In the genomic region with DNA sequence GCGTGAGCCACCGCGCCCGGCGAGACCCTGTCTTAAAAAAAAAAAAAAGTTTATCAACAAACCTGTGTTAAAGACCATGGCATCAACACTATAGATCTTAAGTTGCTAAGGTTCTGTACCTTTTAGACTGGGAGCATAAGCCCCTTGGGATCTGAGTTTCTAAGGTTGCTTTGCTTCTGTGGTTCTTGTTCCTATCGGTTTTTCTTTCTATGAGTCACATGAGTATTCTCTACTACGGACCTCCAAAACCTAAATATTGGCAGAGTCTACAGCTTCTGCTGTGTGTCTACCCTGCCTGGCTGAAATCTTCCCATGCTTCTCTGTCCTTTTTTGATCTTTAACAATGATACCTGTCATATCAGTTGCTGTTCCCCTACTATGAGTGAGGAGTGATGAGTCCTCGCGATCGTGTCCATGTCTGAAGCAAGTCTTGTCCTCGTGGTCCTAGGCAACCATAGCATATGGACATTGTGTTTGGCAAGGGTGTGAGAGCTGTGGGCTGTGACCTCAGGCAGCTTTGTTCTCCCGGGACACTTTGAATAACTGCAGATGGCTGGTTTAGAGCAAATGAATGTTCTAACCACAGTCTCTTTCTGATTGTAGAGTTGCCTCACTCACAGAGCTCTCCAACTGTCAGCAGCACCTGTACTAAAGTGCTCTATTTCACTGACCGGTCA, we compare ENCODE assay signal across 9 cellular contexts. TPM values are rescaled to one million over a fixed set of nuclear protein-coding genes. Genes with fewer than 3 reads are reported as not detected.
DNase-seq lines count a peak whose midpoint lies in the region; ATAC-seq and TF ChIP-seq lines count a peak whose summit lies in the region.
"Had no signal": no experiment of that assay in that cellular context is flagged by ENCODE, and none has a peak within 500 bp of the region (broad histone marks: within the 10 kb centered on the region; RNA-seq: fewer than 3 reads in every experiment).

No MANE protein-coding gene starts in this region.

- CTCF ChIA-PET in GM10248 (lab: Yijun Ruan, JAX) = interaction anchor here (1.0 to 3.2 kb wide), 6 partner anchors 10 to 96 kb away, joined by 3 to 16 read pairs (median 6); no protein-coding TSS in a partner anchor

- H3K27me3 ChIP-seq in cardiac muscle cell (no peaks in the 10 kb centered on the region), sigmoid colon (no peaks in the 10 kb centered on the region)
- H3K27me3 ChIP-seq: upper lobe of left lung had no signal

- 84 to 91% methylated on average over 13 of the region's 13 CpGs for WGBS in sigmoid colon, 2 donors

- H3K27ac ChIP-seq in cardiac muscle cell (peak overlapping the region; percentile 95), sigmoid colon (peak overlapping the region in 2 of 4 donors; percentile 26 to 60)

- H3K9me3 ChIP-seq in cardiac muscle cell (ENCODE audit: low read depth) = no peaks in the 10 kb centered on the region
- no peaks in the 10 kb centered on the region for H3K9me3 ChIP-seq in sigmoid colon
- H3K9me3 ChIP-seq: upper lobe of left lung had no signal

- TF ChIP-seq EP300 in sigmoid colon (IDR thresholded peaks at IDR 0.05) = no peak

- no peak for TF ChIP-seq POLR2A in sigmoid colon (IDR thresholded peaks at IDR 0.05)

- POLR2A ChIA-PET in GM10248 (lab: Yijun Ruan, JAX) = interaction anchor here (0.7 to 0.8 kb wide), 2 partner anchors 15 to 1799 kb away, joined by 5 to 7 read pairs; no protein-coding TSS in a partner anchor

- ATAC-seq in GM21526 (IDR thresholded peaks at IDR 0.05; ENCODE audit: low FRiP score, unreplicated experiment) (peak; percentile 79), HG03575 (IDR thresholded peaks at IDR 0.05; ENCODE audit: extremely low read depth, insufficient number of reproducible peaks, low FRiP score, unreplicated experiment) (peak; percentile 80)

- peak; percentile 52 for DNase-seq in GM10248 (ENCODE audit: extremely low spot score)
- DNase-seq in cardiac muscle cell (ENCODE audit: low read depth in 1 of 2, low spot score in 1 of 2) = peak; percentile 69
- DNase-seq in epidermal melanocyte (ENCODE audit: insufficient read length, low spot score) = no peak
- DNase-seq in sigmoid colon = no peak
- DNase-seq in activated CD4-positive, alpha-beta T cell treated with anti-CD3 and anti-CD28 coated beads for 1 hour = no peak
- DNase-seq in central memory CD4-positive, alpha-beta T cell = no peak
- DNase-seq: upper lobe of left lung had no signal

- TF ChIP-seq CTCF in GM10248 (IDR thresholded peaks at IDR 0.05; ENCODE audit: control extremely low read depth, extremely low read depth, low read depth, missing control alignments) (no peak), cardiac muscle cell (IDR thresholded peaks at IDR 0.05; ENCODE audit: low read depth, low read length) (no peak), sigmoid colon (IDR thresholded peaks at IDR 0.05) (no peak)

- intact Hi-C loops in sigmoid colon (cut with DNase I) = no loop called here

- peaks cover 20% of the 10 kb centered on the region for H3K36me3 ChIP-seq in cardiac muscle cell
- H3K36me3 ChIP-seq in sigmoid colon = peaks cover 11 to 52% (median 18%) of the 10 kb centered on the region in 4 donors

- H3K4me1 ChIP-seq in cardiac muscle cell (ENCODE audit: low read depth) = peaks cover 63% of the 10 kb centered on the region
- H3K4me1 ChIP-seq in sigmoid colon = no peaks in the 10 kb centered on the region
- H3K4me1 ChIP-seq: upper lobe of left lung had no signal

- H3K4me3 ChIP-seq in cardiac muscle cell (no peak overlapping the region), sigmoid colon (no peak overlapping the region)
- H3K4me3 ChIP-seq: upper lobe of left lung had no signal

RNA-seq across cellular contexts. Expression of a gene that starts 9.0 kb away (rescaled TPM):
- total RNA-seq in cardiac muscle cell = 70.6 and 77.9 TPM in 2 replicates
- polyA plus RNA-seq in cardiac muscle cell = 94.7 and 110 TPM in 2 replicates
- 10 to 100 TPM; 23.2 to 34.6 (median 26.0) TPM for total RNA-seq in sigmoid colon
- 10 to 100 TPM; 23.4 to 49.0 (median 28.2) TPM for polyA plus RNA-seq in sigmoid colon

RNA-seq across cellular contexts. Expression of a gene that starts 57.6 kb away (rescaled TPM):
- 1.3 and 2.4 TPM in 2 replicates for total RNA-seq in cardiac muscle cell
- polyA plus RNA-seq in cardiac muscle cell = 0.36 and 5.9 TPM in 2 replicates
- 1 to 10 TPM; 1.7 to 3.9 (median 2.8) TPM for total RNA-seq in sigmoid colon
- 1 to 10 TPM in 1 of 3 donors, under 1 TPM in 1, not detected in 1; 0.60 to 1.5 TPM for polyA plus RNA-seq in sigmoid colon

RNA-seq across cellular contexts. Expression of a gene that starts 57.9 kb away (rescaled TPM):
- total RNA-seq in cardiac muscle cell (15.0 and 19.6 TPM in 2 replicates), sigmoid colon (10 to 100 TPM; 14.6 to 19.4 (median 17.5) TPM)
- polyA plus RNA-seq in cardiac muscle cell (12.8 and 16.2 TPM in 2 replicates), sigmoid colon (10 to 100 TPM; 11.1 to 16.2 (median 14.4) TPM)

Comparison
In these comparisons a context has a peak if more than half of its experiments do, and no peak if none do; other contexts are left out.
1. DNase-seq: peak in GM10248 (single experiment) and cardiac muscle cell (2 of 2); none in epidermal melanocyte (single experiment), sigmoid colon (single experiment), activated CD4-positive, alpha-beta T cell treated with anti-CD3 and anti-CD28 coated beads for 1 hour (single experiment) and central memory CD4-positive, alpha-beta T cell (single experiment).